1 cellular context compared by ENCODE assay signal in genomic region chr17:82097187-82097918, GRCh38.
TF ChIP-seq lines count a peak whose summit lies in the region.

No MANE protein-coding gene starts in this region.

TF ChIP-seq in K562, 482 proteins besides CTCF, POLR2A, EP300 and RAD21 (continued from another document and continues in another):
- TF ChIP-seq, protein P1, sequence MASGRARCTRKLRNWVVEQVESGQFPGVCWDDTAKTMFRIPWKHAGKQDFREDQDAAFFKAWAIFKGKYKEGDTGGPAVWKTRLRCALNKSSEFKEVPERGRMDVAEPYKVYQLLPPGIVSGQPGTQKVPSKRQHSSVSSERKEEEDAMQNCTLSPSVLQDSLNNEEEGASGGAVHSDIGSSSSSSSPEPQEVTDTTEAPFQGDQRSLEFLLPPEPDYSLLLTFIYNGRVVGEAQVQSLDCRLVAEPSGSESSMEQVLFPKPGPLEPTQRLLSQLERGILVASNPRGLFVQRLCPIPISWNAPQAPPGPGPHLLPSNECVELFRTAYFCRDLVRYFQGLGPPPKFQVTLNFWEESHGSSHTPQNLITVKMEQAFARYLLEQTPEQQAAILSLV (tag; IDR thresholded peaks at IDR 0.05) = no peak
- TF ChIP-seq, protein P2, sequence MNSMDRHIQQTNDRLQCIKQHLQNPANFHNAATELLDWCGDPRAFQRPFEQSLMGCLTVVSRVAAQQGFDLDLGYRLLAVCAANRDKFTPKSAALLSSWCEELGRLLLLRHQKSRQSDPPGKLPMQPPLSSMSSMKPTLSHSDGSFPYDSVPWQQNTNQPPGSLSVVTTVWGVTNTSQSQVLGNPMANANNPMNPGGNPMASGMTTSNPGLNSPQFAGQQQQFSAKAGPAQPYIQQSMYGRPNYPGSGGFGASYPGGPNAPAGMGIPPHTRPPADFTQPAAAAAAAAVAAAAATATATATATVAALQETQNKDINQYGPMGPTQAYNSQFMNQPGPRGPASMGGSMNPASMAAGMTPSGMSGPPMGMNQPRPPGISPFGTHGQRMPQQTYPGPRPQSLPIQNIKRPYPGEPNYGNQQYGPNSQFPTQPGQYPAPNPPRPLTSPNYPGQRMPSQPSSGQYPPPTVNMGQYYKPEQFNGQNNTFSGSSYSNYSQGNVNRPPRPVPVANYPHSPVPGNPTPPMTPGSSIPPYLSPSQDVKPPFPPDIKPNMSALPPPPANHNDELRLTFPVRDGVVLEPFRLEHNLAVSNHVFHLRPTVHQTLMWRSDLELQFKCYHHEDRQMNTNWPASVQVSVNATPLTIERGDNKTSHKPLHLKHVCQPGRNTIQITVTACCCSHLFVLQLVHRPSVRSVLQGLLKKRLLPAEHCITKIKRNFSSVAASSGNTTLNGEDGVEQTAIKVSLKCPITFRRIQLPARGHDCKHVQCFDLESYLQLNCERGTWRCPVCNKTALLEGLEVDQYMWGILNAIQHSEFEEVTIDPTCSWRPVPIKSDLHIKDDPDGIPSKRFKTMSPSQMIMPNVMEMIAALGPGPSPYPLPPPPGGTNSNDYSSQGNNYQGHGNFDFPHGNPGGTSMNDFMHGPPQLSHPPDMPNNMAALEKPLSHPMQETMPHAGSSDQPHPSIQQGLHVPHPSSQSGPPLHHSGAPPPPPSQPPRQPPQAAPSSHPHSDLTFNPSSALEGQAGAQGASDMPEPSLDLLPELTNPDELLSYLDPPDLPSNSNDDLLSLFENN (IDR thresholded peaks at IDR 0.05; ENCODE audit: low read depth in 2 of 2, low read length in 2 of 2) = no peak
- TF ChIP-seq, protein P3, sequence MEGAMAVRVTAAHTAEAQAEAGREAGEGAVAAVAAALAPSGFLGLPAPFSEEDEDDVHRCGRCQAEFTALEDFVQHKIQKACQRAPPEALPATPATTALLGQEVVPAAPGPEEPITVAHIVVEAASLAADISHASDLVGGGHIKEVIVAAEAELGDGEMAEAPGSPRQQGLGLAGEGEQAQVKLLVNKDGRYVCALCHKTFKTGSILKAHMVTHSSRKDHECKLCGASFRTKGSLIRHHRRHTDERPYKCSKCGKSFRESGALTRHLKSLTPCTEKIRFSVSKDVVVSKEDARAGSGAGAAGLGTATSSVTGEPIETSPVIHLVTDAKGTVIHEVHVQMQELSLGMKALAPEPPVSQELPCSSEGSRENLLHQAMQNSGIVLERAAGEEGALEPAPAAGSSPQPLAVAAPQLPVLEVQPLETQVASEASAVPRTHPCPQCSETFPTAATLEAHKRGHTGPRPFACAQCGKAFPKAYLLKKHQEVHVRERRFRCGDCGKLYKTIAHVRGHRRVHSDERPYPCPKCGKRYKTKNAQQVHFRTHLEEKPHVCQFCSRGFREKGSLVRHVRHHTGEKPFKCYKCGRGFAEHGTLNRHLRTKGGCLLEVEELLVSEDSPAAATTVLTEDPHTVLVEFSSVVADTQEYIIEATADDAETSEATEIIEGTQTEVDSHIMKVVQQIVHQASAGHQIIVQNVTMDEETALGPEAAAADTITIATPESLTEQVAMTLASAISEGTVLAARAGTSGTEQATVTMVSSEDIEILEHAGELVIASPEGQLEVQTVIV (CRISPR knock-in tag; IDR thresholded peaks at IDR 0.05; ENCODE audit: borderline replicate concordance) = no peak
- no peak for TF ChIP-seq MGA (IDR thresholded peaks at IDR 0.05)
- TF ChIP-seq TSHZ1 (CRISPR knock-in tag; IDR thresholded peaks at IDR 0.05) = no peak
- TF ChIP-seq FOXK2 (conservative IDR thresholded peaks at IDR 0.05 in 1 of 2, IDR thresholded peaks at IDR 0.05 in 1 of 2; ENCODE audit: low read depth in 2 of 2) = no peak
- TF ChIP-seq, protein P4, sequence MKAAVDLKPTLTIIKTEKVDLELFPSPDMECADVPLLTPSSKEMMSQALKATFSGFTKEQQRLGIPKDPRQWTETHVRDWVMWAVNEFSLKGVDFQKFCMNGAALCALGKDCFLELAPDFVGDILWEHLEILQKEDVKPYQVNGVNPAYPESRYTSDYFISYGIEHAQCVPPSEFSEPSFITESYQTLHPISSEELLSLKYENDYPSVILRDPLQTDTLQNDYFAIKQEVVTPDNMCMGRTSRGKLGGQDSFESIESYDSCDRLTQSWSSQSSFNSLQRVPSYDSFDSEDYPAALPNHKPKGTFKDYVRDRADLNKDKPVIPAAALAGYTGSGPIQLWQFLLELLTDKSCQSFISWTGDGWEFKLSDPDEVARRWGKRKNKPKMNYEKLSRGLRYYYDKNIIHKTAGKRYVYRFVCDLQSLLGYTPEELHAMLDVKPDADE (conservative IDR thresholded peaks at IDR 0.05; ENCODE audit: control insufficient read depth, low read depth, low read length) = peak; percentile 25; the same call in 1 of the 2 replicates
- TF ChIP-seq, protein P5, sequence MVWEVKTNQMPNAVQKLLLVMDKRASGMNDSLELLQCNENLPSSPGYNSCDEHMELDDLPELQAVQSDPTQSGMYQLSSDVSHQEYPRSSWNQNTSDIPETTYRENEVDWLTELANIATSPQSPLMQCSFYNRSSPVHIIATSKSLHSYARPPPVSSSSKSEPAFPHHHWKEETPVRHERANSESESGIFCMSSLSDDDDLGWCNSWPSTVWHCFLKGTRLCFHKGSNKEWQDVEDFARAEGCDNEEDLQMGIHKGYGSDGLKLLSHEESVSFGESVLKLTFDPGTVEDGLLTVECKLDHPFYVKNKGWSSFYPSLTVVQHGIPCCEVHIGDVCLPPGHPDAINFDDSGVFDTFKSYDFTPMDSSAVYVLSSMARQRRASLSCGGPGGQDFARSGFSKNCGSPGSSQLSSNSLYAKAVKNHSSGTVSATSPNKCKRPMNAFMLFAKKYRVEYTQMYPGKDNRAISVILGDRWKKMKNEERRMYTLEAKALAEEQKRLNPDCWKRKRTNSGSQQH (CRISPR knock-in tag; IDR thresholded peaks at IDR 0.05) = no peak
- TF ChIP-seq E2F3 (CRISPR knock-in tag; IDR thresholded peaks at IDR 0.05) = no peak
- TF ChIP-seq CBX1 (IDR thresholded peaks at IDR 0.05; ENCODE audit: low read depth) = no peak
- TF ChIP-seq, protein P6, sequence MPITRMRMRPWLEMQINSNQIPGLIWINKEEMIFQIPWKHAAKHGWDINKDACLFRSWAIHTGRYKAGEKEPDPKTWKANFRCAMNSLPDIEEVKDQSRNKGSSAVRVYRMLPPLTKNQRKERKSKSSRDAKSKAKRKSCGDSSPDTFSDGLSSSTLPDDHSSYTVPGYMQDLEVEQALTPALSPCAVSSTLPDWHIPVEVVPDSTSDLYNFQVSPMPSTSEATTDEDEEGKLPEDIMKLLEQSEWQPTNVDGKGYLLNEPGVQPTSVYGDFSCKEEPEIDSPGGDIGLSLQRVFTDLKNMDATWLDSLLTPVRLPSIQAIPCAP (CRISPR knock-in tag; IDR thresholded peaks at IDR 0.05; ENCODE audit: borderline replicate concordance) = no peak
- TF ChIP-seq, protein P7, sequence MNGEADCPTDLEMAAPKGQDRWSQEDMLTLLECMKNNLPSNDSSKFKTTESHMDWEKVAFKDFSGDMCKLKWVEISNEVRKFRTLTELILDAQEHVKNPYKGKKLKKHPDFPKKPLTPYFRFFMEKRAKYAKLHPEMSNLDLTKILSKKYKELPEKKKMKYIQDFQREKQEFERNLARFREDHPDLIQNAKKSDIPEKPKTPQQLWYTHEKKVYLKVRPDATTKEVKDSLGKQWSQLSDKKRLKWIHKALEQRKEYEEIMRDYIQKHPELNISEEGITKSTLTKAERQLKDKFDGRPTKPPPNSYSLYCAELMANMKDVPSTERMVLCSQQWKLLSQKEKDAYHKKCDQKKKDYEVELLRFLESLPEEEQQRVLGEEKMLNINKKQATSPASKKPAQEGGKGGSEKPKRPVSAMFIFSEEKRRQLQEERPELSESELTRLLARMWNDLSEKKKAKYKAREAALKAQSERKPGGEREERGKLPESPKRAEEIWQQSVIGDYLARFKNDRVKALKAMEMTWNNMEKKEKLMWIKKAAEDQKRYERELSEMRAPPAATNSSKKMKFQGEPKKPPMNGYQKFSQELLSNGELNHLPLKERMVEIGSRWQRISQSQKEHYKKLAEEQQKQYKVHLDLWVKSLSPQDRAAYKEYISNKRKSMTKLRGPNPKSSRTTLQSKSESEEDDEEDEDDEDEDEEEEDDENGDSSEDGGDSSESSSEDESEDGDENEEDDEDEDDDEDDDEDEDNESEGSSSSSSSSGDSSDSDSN (IDR thresholded peaks at IDR 0.05; ENCODE audit: borderline replicate concordance in 1 of 2, low read depth in 2 of 2, low read length in 2 of 2) = no peak; a peak in 1 of 4 replicates
- no peak for TF ChIP-seq ZNF699 (CRISPR knock-in tag; IDR thresholded peaks at IDR 0.05; ENCODE audit: insufficient replicate concordance)
- TF ChIP-seq NRF1 (conservative IDR thresholded peaks at IDR 0.05 in 1 of 2, IDR thresholded peaks at IDR 0.05 in 1 of 2) = no peak; a peak in 1 of 4 replicates
- peak in 1 of 2 experiments; percentile 76; a peak in 2 of 4 replicates for TF ChIP-seq HDAC1 (IDR thresholded peaks at IDR 0.05)
- TF ChIP-seq ZNF134 (CRISPR knock-in tag; conservative IDR thresholded peaks at IDR 0.05) = no peak
